In genomic region chr4:80197601-80198444, GRCh38 we compare ENCODE assay signal across 8 cellular contexts. TPM values are rescaled to one million over a fixed set of nuclear protein-coding genes. Genes with fewer than 3 reads are reported as not detected.
A peak's percentile ranks its signal among the peaks of the same experiment; 100 is the strongest.
DNase-seq lines count a peak whose midpoint lies in the region; ATAC-seq and TF ChIP-seq lines count a peak whose summit lies in the region.

No MANE protein-coding gene starts in this region.

- POLR2A ChIA-PET in activated B cell treated with CpG ODN at 0.5 μM for 24 hours (lab: Charles Lee), result interaction anchor here (0.9 to 2.8 kb wide), 2 partner anchors 12 to 26 kb away, joined by 3 to 34 read pairs; no protein-coding TSS in a partner anchor

- peaks cover 57% of the 10 kb centered on the region for H3K27me3 Mint-ChIP-seq in activated T-cell treated with anti-CD3 and anti-CD28 coated beads, Interleukin-2, amount 50 U/mL, for 24 hours
- H3K27me3 Mint-ChIP-seq in activated B cell treated with CpG ODN at 0.5 μM for 24 hours, result peaks cover 12% of the 10 kb centered on the region
- peaks cover 80% of the 10 kb centered on the region for H3K27me3 Mint-ChIP-seq in stimulated activated naive CD8-positive, alpha-beta T cell treated with anti-CD3 and anti-CD28 coated beads, Interleukin-15, amount 100 ng/mL, for 72 hours

- no peaks in the 10 kb centered on the region for H3K36me3 Mint-ChIP-seq in activated T-cell treated with anti-CD3 and anti-CD28 coated beads, Interleukin-2, amount 50 U/mL, for 24 hours (ENCODE audit: low read depth)
- H3K36me3 Mint-ChIP-seq in activated B cell treated with CpG ODN at 0.5 μM for 24 hours (ENCODE audit: low read depth), result peaks cover 2% of the 10 kb centered on the region

- CTCF ChIA-PET in activated B cell treated with CpG ODN at 0.5 μM for 24 hours (lab: Charles Lee), result interaction anchor here (1.0 to 4.0 kb wide), 3 partner anchors 12 to 15 kb away, joined by 3 to 24 read pairs (median 4); no protein-coding TSS in a partner anchor

- intact Hi-C loops in activated B cell treated with CpG ODN at 0.5 μM for 24 hours (cut with micrococcal nuclease) (no loop called here), left ventricle myocardium superior (cut with micrococcal nuclease) (no loop called here)

- peak overlapping the region; percentile 68 for H3K4me3 Mint-ChIP-seq in activated T-cell treated with anti-CD3 and anti-CD28 coated beads, Interleukin-2, amount 50 U/mL, for 24 hours
- H3K4me3 Mint-ChIP-seq in activated B cell treated with CpG ODN at 0.5 μM for 24 hours, result peak overlapping the region; percentile 75
- peak overlapping the region; percentile 68 to 71 for H3K4me3 Mint-ChIP-seq in stimulated activated naive CD8-positive, alpha-beta T cell treated with anti-CD3 and anti-CD28 coated beads, Interleukin-15, amount 100 ng/mL, for 72 hours

- no peak for TF ChIP-seq CTCF in activated B cell treated with CpG ODN at 0.5 μM for 24 hours (IDR thresholded peaks at IDR 0.05)

- ATAC-seq in activated B cell treated with CpG ODN at 0.5 μM for 24 hours (ENCODE audit: low read depth), result no peak
- peak; percentile 11 for ATAC-seq in left ventricle myocardium superior
- no peak for ATAC-seq in stimulated activated naive CD8-positive, alpha-beta T cell treated with anti-CD3 and anti-CD28 coated beads, Interleukin-15, amount 100 ng/mL, for 72 hours
- no peak for ATAC-seq in GM21723 (IDR thresholded peaks at IDR 0.05; ENCODE audit: unreplicated experiment)

- peaks cover 40% of the 10 kb centered on the region for H3K4me1 Mint-ChIP-seq in activated T-cell treated with anti-CD3 and anti-CD28 coated beads, Interleukin-2, amount 50 U/mL, for 24 hours (ENCODE audit: low read depth)
- peaks cover 40% of the 10 kb centered on the region for H3K4me1 Mint-ChIP-seq in activated B cell treated with CpG ODN at 0.5 μM for 24 hours
- peaks cover 41% of the 10 kb centered on the region for H3K4me1 Mint-ChIP-seq in stimulated activated naive CD8-positive, alpha-beta T cell treated with anti-CD3 and anti-CD28 coated beads, Interleukin-15, amount 100 ng/mL, for 72 hours

- DNase-seq in activated T-cell treated with anti-CD3 and anti-CD28 coated beads, Interleukin-2, amount 50 U/mL, for 24 hours, result peak; percentile 50
- no peak for DNase-seq in activated T-cell treated with anti-CD3 and anti-CD28 coated beads for 4 hours
- no peak for DNase-seq in activated B cell treated with CpG ODN at 0.5 μM for 24 hours
- DNase-seq in left ventricle myocardium superior, result no peak
- DNase-seq in stimulated activated naive CD8-positive, alpha-beta T cell treated with anti-CD3 and anti-CD28 coated beads, Interleukin-15, amount 100 ng/mL, for 72 hours, result no peak
- DNase-seq in SW480 (ENCODE audit: low spot score), result no peak
- no peak for DNase-seq in T-helper 9 cell

- H3K9me3 Mint-ChIP-seq in activated T-cell treated with anti-CD3 and anti-CD28 coated beads, Interleukin-2, amount 50 U/mL, for 24 hours, result no peaks in the 10 kb centered on the region
- H3K9me3 Mint-ChIP-seq in activated B cell treated with CpG ODN at 0.5 μM for 24 hours, result no peaks in the 10 kb centered on the region
- no peaks in the 10 kb centered on the region for H3K9me3 Mint-ChIP-seq in stimulated activated naive CD8-positive, alpha-beta T cell treated with anti-CD3 and anti-CD28 coated beads, Interleukin-15, amount 100 ng/mL, for 72 hours

- H3K27ac Mint-ChIP-seq in activated T-cell treated with anti-CD3 and anti-CD28 coated beads, Interleukin-2, amount 50 U/mL, for 24 hours, result no peak overlapping the region
- peak overlapping the region; percentile 59 for H3K27ac Mint-ChIP-seq in activated B cell treated with CpG ODN at 0.5 μM for 24 hours
- no peak overlapping the region for H3K27ac Mint-ChIP-seq in stimulated activated naive CD8-positive, alpha-beta T cell treated with anti-CD3 and anti-CD28 coated beads, Interleukin-15, amount 100 ng/mL, for 72 hours

RNA-seq across cellular contexts. Expression of gene PRDM8, which starts 0.5 kb away (rescaled TPM):
- total RNA-seq in activated B cell treated with CpG ODN at 0.5 μM for 24 hours, result 9.0 and 11.6 TPM in 2 replicates
- total RNA-seq in left ventricle myocardium superior, result 1.0 TPM
